ENCODE assay signal across 15 cellular contexts in the genomic region with DNA sequence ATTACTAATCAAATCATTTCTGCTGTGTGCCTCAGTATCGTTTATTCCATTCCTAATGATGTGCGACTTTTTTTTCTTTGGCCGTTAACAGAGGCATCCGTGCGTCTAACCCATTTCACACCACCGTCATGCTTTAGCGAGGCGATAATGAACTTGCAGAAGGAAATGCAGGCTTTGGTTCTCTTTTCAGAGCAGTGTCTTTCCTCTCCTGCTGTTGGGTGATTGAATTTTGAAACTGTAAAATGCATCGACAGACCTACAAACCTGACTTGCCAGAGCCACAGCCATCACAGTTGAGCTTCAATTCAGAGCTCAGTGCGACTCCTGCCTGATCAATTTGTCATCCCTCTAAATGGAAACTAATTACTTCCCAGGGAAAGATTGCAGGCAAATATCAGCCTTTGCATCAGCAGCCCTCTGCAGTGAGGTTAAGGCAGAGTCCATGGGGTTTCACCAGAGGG.
"Had no signal": no experiment of that assay in that cellular context is flagged by ENCODE, and none has a peak within 500 bp of the region (broad histone marks: within the 10 kb centered on the region; RNA-seq: fewer than 3 reads in every experiment).

No MANE protein-coding gene starts in this region.

- H3K27me3 ChIP-seq: hepatocyte, upper lobe of left lung had no signal

- H3K4me3 ChIP-seq: hepatocyte, upper lobe of left lung had no signal

- H3K36me3 ChIP-seq: upper lobe of left lung had no signal

- H3K4me3 Mint-ChIP-seq: activated CD4-positive, alpha-beta T cell treated with anti-CD3 and anti-CD28 coated beads, Interleukin-2, amount 10 ng/mL, durations not matched to agents 7 days and 5 days; activated naive CD4-positive, alpha-beta T cell treated with anti-CD3 and anti-CD28 coated beads, Interleukin-2, amount 10 ng/mL, durations not matched to agents 7 days and 5 days; stimulated activated naive CD8-positive, alpha-beta T cell treated with anti-CD3 and anti-CD28 coated beads, Interleukin-15, Interleukin-2, amounts not matched to agents 100 ng/mL and 50 ng/mL, for 24 hours had no signal

- H3K27me3 Mint-ChIP-seq: activated naive CD4-positive, alpha-beta T cell treated with anti-CD3 and anti-CD28 coated beads, Interleukin-2, amount 10 ng/mL, durations not matched to agents 7 days and 5 days had no signal

- H3K4me2 ChIP-seq: hepatocyte had no signal

- H3K27ac ChIP-seq: epithelial cell of prostate, hepatocyte, parathyroid adenoma, upper lobe of left lung had no signal

- H3K36me3 Mint-ChIP-seq: activated naive CD4-positive, alpha-beta T cell treated with anti-CD3 and anti-CD28 coated beads, Interleukin-2, amount 10 ng/mL, durations not matched to agents 7 days and 5 days had no signal

- H3K4me1 ChIP-seq: parathyroid adenoma, upper lobe of left lung had no signal

- DNase-seq: activated CD4-positive, alpha-beta T cell treated with anti-CD3 and anti-CD28 coated beads, Interleukin-2, amount 10 ng/mL, durations not matched to agents 7 days and 5 days; activated CD4-positive, CD25-positive, alpha-beta regulatory T cell; activated CD8-positive, alpha-beta memory T cell treated with anti-CD3 and anti-CD28 coated beads for 24 hours; activated naive CD4-positive, alpha-beta T cell treated with anti-CD3 and anti-CD28 coated beads, Interleukin-2, amount 10 ng/mL, durations not matched to agents 7 days and 5 days; activated T-cell treated with anti-CD3 and anti-CD28 coated beads for 4 hours; central memory CD4-positive, alpha-beta T cell; effector memory CD4-positive, alpha-beta T cell; kidney glomerular epithelial cell; stimulated activated CD4-positive, alpha-beta T cell treated with anti-CD3 and anti-CD28 coated beads, Interleukin-4, amount 100 ng/mL, for 24 hours had no signal

- H3K9ac ChIP-seq: parathyroid adenoma had no signal

- H3K27ac Mint-ChIP-seq: activated CD4-positive, alpha-beta T cell treated with anti-CD3 and anti-CD28 coated beads, Interleukin-2, amount 10 ng/mL, durations not matched to agents 7 days and 5 days; activated naive CD4-positive, alpha-beta T cell treated with anti-CD3 and anti-CD28 coated beads, Interleukin-2, amount 10 ng/mL, durations not matched to agents 7 days and 5 days; activated T-helper 2 cell treated with anti-CD3 and anti-CD28 coated beads, Interferon-gamma antibody, Interleukin-2, Interleukin-4, amounts not matched to agents 10 μg/mL and 5 μg/mL and 100 μg/mL, durations not matched to agents 14 hours and 24 hours and 36 hours; stimulated activated naive CD8-positive, alpha-beta T cell treated with anti-CD3 and anti-CD28 coated beads, Interleukin-15, Interleukin-2, amounts not matched to agents 100 ng/mL and 50 ng/mL, for 24 hours had no signal

- H3K9me3 ChIP-seq: upper lobe of left lung had no signal
